ENCODE assay signal across 15 cellular contexts in the genomic region with DNA sequence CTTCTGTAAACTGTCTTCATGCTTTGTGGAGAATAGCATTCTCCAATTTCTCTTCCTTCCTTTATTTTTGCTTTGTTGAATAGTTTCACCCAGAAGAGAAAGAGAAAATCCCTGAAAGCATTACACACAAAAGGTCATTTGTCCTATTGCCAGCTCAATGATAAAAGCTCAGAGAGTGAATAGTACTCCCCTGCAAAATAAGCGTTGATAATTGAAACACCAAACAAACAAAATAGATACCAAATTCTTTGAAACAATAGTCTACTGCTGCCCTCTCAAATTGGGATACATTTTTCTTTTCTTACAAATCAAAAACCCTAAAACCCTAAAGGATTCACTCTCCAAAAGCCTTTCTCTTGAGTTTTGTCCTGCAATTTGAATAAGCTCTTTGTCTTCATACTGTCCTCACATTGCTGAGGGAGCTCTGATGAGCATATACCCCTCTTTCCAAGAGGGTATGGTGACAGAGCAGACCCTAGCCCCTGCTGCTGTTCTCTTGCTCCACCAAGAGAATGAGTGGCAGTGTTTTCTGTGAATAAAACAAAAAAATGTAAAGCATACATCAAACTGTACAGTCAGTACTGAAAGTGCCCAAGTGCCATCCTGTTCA.
DNase-seq lines count a peak whose midpoint lies in the region; ATAC-seq and TF ChIP-seq lines count a peak whose summit lies in the region.
"Had no signal": no experiment of that assay in that cellular context is flagged by ENCODE, and none has a peak within 500 bp of the region (broad histone marks: within the 10 kb centered on the region; RNA-seq: fewer than 3 reads in every experiment).

No MANE protein-coding gene starts in this region.

- no peak overlapping the region for H2AK5ac ChIP-seq in neuronal stem cell (ENCODE audit: low read depth, low read length)

- H3K9me3 Mint-ChIP-seq in GM23338, result no peaks in the 10 kb centered on the region
- H3K9me3 Mint-ChIP-seq in activated T-helper 2 cell treated with anti-CD3 and anti-CD28 coated beads, Interferon-gamma antibody, Interleukin-2, Interleukin-4, amounts not matched to agents 10 μg/mL and 5 μg/mL and 100 μg/mL, durations not matched to agents 14 hours and 24 hours and 36 hours, result no peaks in the 10 kb centered on the region
- H3K9me3 Mint-ChIP-seq: CD4-positive, alpha-beta T cell had no signal

- H3K14ac ChIP-seq in neuronal stem cell (ENCODE audit: low read length), result no peak overlapping the region

- WGBS in neuronal stem cell (ENCODE audit: extremely low coverage in 2 of 2, insufficient read length in 2 of 2, insufficient replicate concordance in 1 of 2), 2 donors, result no CpG with 5 or more reads among the region's 1 CpG
- 41 to 53% methylated on average over 1 of the region's 1 CpG for WGBS in heart right ventricle, 2 donors

- no peaks in the 10 kb centered on the region for H3K9me2 ChIP-seq in GM23338 (ENCODE audit: insufficient read depth)

- H2BK15ac ChIP-seq in neuronal stem cell (ENCODE audit: low read length), result no peak overlapping the region

- no peak overlapping the region for H4K8ac ChIP-seq in neuronal stem cell (ENCODE audit: low read depth, low read length)

- H3K4me3 ChIP-seq in GM23338 (no peak overlapping the region), neuronal stem cell (ENCODE audit: low read length in 2 of 2) (no peak overlapping the region), heart right ventricle (no peak overlapping the region)
- H3K4me3 ChIP-seq: PC-9 had no signal

- no peaks in the 10 kb centered on the region for H3K9me3 ChIP-seq in neuronal stem cell (replicated peaks in 1 of 2; ENCODE audit: control insufficient read depth in 2 of 2, insufficient read depth in 1 of 2, low read depth in 1 of 2, low read length in 2 of 2)
- no peaks in the 10 kb centered on the region for H3K9me3 ChIP-seq in heart right ventricle

- no peak overlapping the region for H3K18ac ChIP-seq in neuronal stem cell (ENCODE audit: low read length)

- no peak overlapping the region for H2BK5ac ChIP-seq in neuronal stem cell (ENCODE audit: low read length)

- H3K27me3 Mint-ChIP-seq in GM23338 (ENCODE audit: insufficient read depth, low read depth, poor library complexity), result no peaks in the 10 kb centered on the region
- no peaks in the 10 kb centered on the region for H3K27me3 Mint-ChIP-seq in activated T-helper 2 cell treated with anti-CD3 and anti-CD28 coated beads, Interferon-gamma antibody, Interleukin-2, Interleukin-4, amounts not matched to agents 10 μg/mL and 5 μg/mL and 100 μg/mL, durations not matched to agents 14 hours and 24 hours and 36 hours (ENCODE audit: low read depth)
- H3K27me3 Mint-ChIP-seq: CD4-positive, alpha-beta T cell had no signal

- H3K4me1 Mint-ChIP-seq in GM23338, result peaks cover 21% of the 10 kb centered on the region
- no peaks in the 10 kb centered on the region for H3K4me1 Mint-ChIP-seq in activated T-helper 2 cell treated with anti-CD3 and anti-CD28 coated beads, Interferon-gamma antibody, Interleukin-2, Interleukin-4, amounts not matched to agents 10 μg/mL and 5 μg/mL and 100 μg/mL, durations not matched to agents 14 hours and 24 hours and 36 hours (ENCODE audit: low read depth)

- no peaks in the 10 kb centered on the region for H3F3A ChIP-seq in GM23338 (replicated peaks; ENCODE audit: low read depth)

- H3K4me1 ChIP-seq in GM23338 (ENCODE audit: insufficient read depth) (peaks cover 21% of the 10 kb centered on the region), neuronal stem cell (ENCODE audit: control insufficient read depth in 2 of 2, insufficient read depth in 1 of 2, low read depth in 1 of 2, low read length in 2 of 2) (peaks cover 1 to 11% of the 10 kb centered on the region in 2 donors), heart right ventricle (peaks cover 0 to 8% (median 0%) of the 10 kb centered on the region in 9 donors)

- no peak overlapping the region for H3K9ac ChIP-seq in neuronal stem cell (ENCODE audit: low read depth, low read length, poor library complexity)

- H4K91ac ChIP-seq in neuronal stem cell (ENCODE audit: low read depth, low read length, poor library complexity), result no peak overlapping the region

- DNase-seq in GM23338 (ENCODE audit: low spot score) (no peak), caudate nucleus (lab: John Stamatoyannopoulos, UW) (peak in 2 of 61 donors; percentile 0 to 3), inferior parietal cortex (ENCODE audit: extremely low spot score) (peak; percentile 29), neuronal stem cell (ENCODE audit: low spot score) (peak; percentile 52), heart right ventricle (no peak)
- no peak for DNase-seq in activated T-helper 2 cell treated with anti-CD3 and anti-CD28 coated beads, Interferon-gamma antibody, Interleukin-2, Interleukin-4, amounts not matched to agents 10 μg/mL and 5 μg/mL and 100 μg/mL, durations not matched to agents 14 hours and 24 hours and 36 hours (ENCODE audit: low spot score)
- DNase-seq: CD4-positive, alpha-beta T cell; DMS79; H7; NCI-H1092 treated with DMSO at 0.1 percent for 48 hours; NCI-H2227 treated with DMSO at 0.1 percent for 48 hours; NCI-H510A treated with DMSO at 0.1 percent for 48 hours; PC-9 had no signal

- H3K36me3 Mint-ChIP-seq in GM23338 (ENCODE audit: low read depth), result no peaks in the 10 kb centered on the region
- no peaks in the 10 kb centered on the region for H3K36me3 Mint-ChIP-seq in activated T-helper 2 cell treated with anti-CD3 and anti-CD28 coated beads, Interferon-gamma antibody, Interleukin-2, Interleukin-4, amounts not matched to agents 10 μg/mL and 5 μg/mL and 100 μg/mL, durations not matched to agents 14 hours and 24 hours and 36 hours (ENCODE audit: low read depth)

- intact Hi-C loops in heart right ventricle (cut with DNase I), result no loop called here
- intact Hi-C loops in activated T-helper 2 cell treated with anti-CD3 and anti-CD28 coated beads, Interferon-gamma antibody, Interleukin-2, Interleukin-4, amounts not matched to agents 10 μg/mL and 5 μg/mL and 100 μg/mL, durations not matched to agents 14 hours and 24 hours and 36 hours (cut with micrococcal nuclease), result no loop called here

- H3K79me2 ChIP-seq in GM23338 (replicated peaks; ENCODE audit: insufficient read depth), result no peaks in the 10 kb centered on the region

- no peak overlapping the region for H2BK120ac ChIP-seq in neuronal stem cell (ENCODE audit: low read depth, low read length)

- no peaks in the 10 kb centered on the region for H3K79me1 ChIP-seq in neuronal stem cell (ENCODE audit: low read depth, low read length)

- H2BK12ac ChIP-seq in neuronal stem cell (ENCODE audit: low read length), result no peak overlapping the region

- TF ChIP-seq CTCF in GM23338 (conservative IDR thresholded peaks at IDR 0.05; ENCODE audit: low read depth in 2 of 2) (no peak), heart right ventricle (IDR thresholded peaks at IDR 0.05) (no peak)

- H3K4me2 ChIP-seq in GM23338 (0 out of 2 replicates have a peak overlapping the region, but pooled peaks have one; percentile 41), neuronal stem cell (ENCODE audit: insufficient read depth, low read length, poor library complexity, severe bottlenecking) (no peak overlapping the region)
- H3K4me2 ChIP-seq: PC-9 had no signal

- no peak overlapping the region for H3K4me3 Mint-ChIP-seq in GM23338
- H3K4me3 Mint-ChIP-seq in activated T-helper 2 cell treated with anti-CD3 and anti-CD28 coated beads, Interferon-gamma antibody, Interleukin-2, Interleukin-4, amounts not matched to agents 10 μg/mL and 5 μg/mL and 100 μg/mL, durations not matched to agents 14 hours and 24 hours and 36 hours (ENCODE audit: low read depth), result no peak overlapping the region
- H3K4me3 Mint-ChIP-seq: CD4-positive, alpha-beta T cell had no signal

- H3K27ac Mint-ChIP-seq in GM23338, result peak overlapping the region; percentile 83; the same call in 1 of the 2 replicates
- H3K27ac Mint-ChIP-seq in activated T-helper 2 cell treated with anti-CD3 and anti-CD28 coated beads, Interferon-gamma antibody, Interleukin-2, Interleukin-4, amounts not matched to agents 10 μg/mL and 5 μg/mL and 100 μg/mL, durations not matched to agents 14 hours and 24 hours and 36 hours, result no peak overlapping the region
- H3K27ac Mint-ChIP-seq: CD4-positive, alpha-beta T cell had no signal

- no peaks in the 10 kb centered on the region for H4K20me1 ChIP-seq in GM23338 (replicated peaks; ENCODE audit: insufficient read depth)

- no peak overlapping the region for H3K23ac ChIP-seq in neuronal stem cell (ENCODE audit: low read depth, low read length, poor library complexity)

- no peaks in the 10 kb centered on the region for H3K36me3 ChIP-seq in GM23338 (ENCODE audit: insufficient read depth)
- H3K36me3 ChIP-seq in neuronal stem cell (replicated peaks in 1 of 2; ENCODE audit: control insufficient read depth in 2 of 2, insufficient read depth in 2 of 2, low read length in 2 of 2), result no peaks in the 10 kb centered on the region
- H3K36me3 ChIP-seq in heart right ventricle, result no peaks in the 10 kb centered on the region

- H2AFZ ChIP-seq in GM23338 (no peak overlapping the region), neuronal stem cell (ENCODE audit: low read length) (peak overlapping the region; percentile 24)
- H2AFZ ChIP-seq: PC-9 had no signal

- no peaks in the 10 kb centered on the region for H3K27me3 ChIP-seq in GM23338 (ENCODE audit: insufficient read depth)
- H3K27me3 ChIP-seq in neuronal stem cell (ENCODE audit: control insufficient read depth in 3 of 3, insufficient read depth in 3 of 3, low read depth in 1 of 3, low read length in 3 of 3), result no peaks in the 10 kb centered on the region
- H3K27me3 ChIP-seq in heart right ventricle, result no peaks in the 10 kb centered on the region

- no peak overlapping the region for H3K4ac ChIP-seq in neuronal stem cell (ENCODE audit: low read length)

- peak; percentile 86 for ATAC-seq in GM23338
- ATAC-seq in heart right ventricle, result no peak
- ATAC-seq in GM19395 (IDR thresholded peaks at IDR 0.05; ENCODE audit: unreplicated experiment), result no peak
- ATAC-seq in HG03432 (IDR thresholded peaks at IDR 0.05; ENCODE audit: unreplicated experiment), result no peak

- H3K27ac ChIP-seq in GM23338 (ENCODE audit: low read depth) (no peak overlapping the region), caudate nucleus (ENCODE audit: low read depth, low read length) (peak overlapping the region; percentile 30), neuronal stem cell (replicated peaks; ENCODE audit: low read length) (peak overlapping the region; percentile 11), heart right ventricle (no peak overlapping the region)
- H3K27ac ChIP-seq: PC-9 had no signal

TF ChIP-seq in GM23338, 12 proteins besides CTCF, POLR2A, EP300 and RAD21 (continues in another document):
- TF ChIP-seq JUNB (IDR thresholded peaks at IDR 0.05; ENCODE audit: unreplicated experiment) (no peak), EZH2phosphoT487 (IDR thresholded peaks at IDR 0.05; ENCODE audit: unreplicated experiment) (no peak), POLR2AphosphoS5 (IDR thresholded peaks at IDR 0.05; ENCODE audit: low read depth) (no peak), EZH2 (IDR thresholded peaks at IDR 0.05; ENCODE audit: low read depth, unreplicated experiment) (no peak), CREB1 (CRISPR knock-in tag; IDR thresholded peaks at IDR 0.05; ENCODE audit: low read depth) (no peak)

Comparison
In these comparisons a context has a peak if more than half of its experiments do, and no peak if none do; other contexts are left out.
1. DNase-seq: peak in inferior parietal cortex (single experiment) and neuronal stem cell (single experiment); none in GM23338 (single experiment), heart right ventricle (0 of 2) and activated T-helper 2 cell treated with anti-CD3 and anti-CD28 coated beads, Interferon-gamma antibody, Interleukin-2, Interleukin-4, amounts not matched to agents 10 μg/mL and 5 μg/mL and 100 μg/mL, durations not matched to agents 14 hours and 24 hours and 36 hours (single experiment).
2. H3K27ac ChIP-seq: peak in caudate nucleus (single experiment) and neuronal stem cell (single experiment); none in GM23338 (single experiment) and heart right ventricle (0 of 10).